8 cellular contexts compared by ENCODE assay signal in the genomic region with DNA sequence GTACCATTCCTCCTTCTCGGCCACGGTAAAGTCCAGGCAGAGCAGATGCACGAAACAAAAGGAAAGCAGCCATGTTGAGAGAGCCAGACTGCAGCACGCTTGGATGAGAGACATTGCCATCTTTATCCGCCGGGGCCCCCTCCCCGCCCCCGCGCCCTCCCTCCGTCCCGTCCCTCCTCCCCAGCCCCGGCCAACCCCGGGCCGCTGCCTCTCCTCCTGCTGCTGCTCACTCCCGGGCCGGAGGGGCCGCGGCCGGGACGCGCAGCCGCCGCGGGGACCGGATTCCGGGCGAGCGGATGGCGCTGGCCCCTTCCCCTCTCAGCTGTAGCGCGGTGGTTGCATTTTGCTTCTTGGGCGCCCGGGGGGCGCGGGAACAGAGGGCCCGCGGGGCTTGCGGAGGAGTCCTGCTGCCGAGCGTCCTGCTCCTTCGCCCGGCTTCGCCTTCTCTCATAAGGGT. TPM values are rescaled to one million over a fixed set of nuclear protein-coding genes. Genes with fewer than 3 reads are reported as not detected.
A peak's percentile ranks its signal among the peaks of the same experiment; 100 is the strongest.
DNase-seq lines count a peak whose midpoint lies in the region; ATAC-seq and TF ChIP-seq lines count a peak whose summit lies in the region.

No MANE protein-coding gene starts in this region.

- ATAC-seq in HG03097 (IDR thresholded peaks at IDR 0.05; ENCODE audit: low FRiP score, unreplicated experiment) (peak; percentile 15), Right ventricle myocardium superior (ENCODE audit: poor library complexity) (peak; percentile 77), GM18873 (IDR thresholded peaks at IDR 0.05; ENCODE audit: low FRiP score, unreplicated experiment) (no peak)
- ATAC-seq in activated T-cell treated with anti-CD3 and anti-CD28 coated beads, Interleukin-2, amount 50 U/mL, for 72 hours (replicated peaks in 1 of 2) = peak; percentile 47 to 51

- H3K4me3 Mint-ChIP-seq in activated T-cell treated with anti-CD3 and anti-CD28 coated beads, Interleukin-2, amount 50 U/mL, for 72 hours = peak overlapping the region; percentile 85 to 89
- H3K4me3 Mint-ChIP-seq in osteocyte (ENCODE audit: unreplicated experiment) = peak overlapping the region; percentile 99

- peaks cover 7% of the 10 kb centered on the region for H3K4me1 Mint-ChIP-seq in activated T-cell treated with anti-CD3 and anti-CD28 coated beads, Interleukin-2, amount 50 U/mL, for 72 hours (ENCODE audit: low read depth)
- peaks cover 35% of the 10 kb centered on the region for H3K4me1 Mint-ChIP-seq in osteocyte (ENCODE audit: unreplicated experiment)

- H3K36me3 Mint-ChIP-seq in activated T-cell treated with anti-CD3 and anti-CD28 coated beads, Interleukin-2, amount 50 U/mL, for 72 hours (ENCODE audit: insufficient read depth in 2 of 2) = peaks cover 1% of the 10 kb centered on the region in 2 donors
- H3K36me3 Mint-ChIP-seq in osteocyte (ENCODE audit: unreplicated experiment) = peaks cover 5% of the 10 kb centered on the region

- peak; percentile 0 for DNase-seq in stimulated activated CD4-positive, alpha-beta T cell treated with anti-CD3 and anti-CD28 coated beads, Interleukin-12 subunit alpha, Interleukin-12 subunit beta, amount 100 ng/mL, for 4 hours
- DNase-seq in stimulated activated CD4-positive, alpha-beta T cell treated with anti-CD3 and anti-CD28 coated beads, Interleukin-4, amount 100 ng/mL, for 24 hours = no peak
- peak; percentile 10 to 11 for DNase-seq in activated T-cell treated with anti-CD3 and anti-CD28 coated beads, Interleukin-2, amount 50 U/mL, for 72 hours
- peak; percentile 52 for DNase-seq in Right ventricle myocardium superior
- peak; percentile 88 for DNase-seq in osteocyte (ENCODE audit: extremely low spot score, unreplicated experiment)
- no peak for DNase-seq in NCI-H1930 (lab: John Stamatoyannopoulos, UW)

- intact Hi-C loops in Right ventricle myocardium superior (cut with DNase I) = loop anchor here (2.0 to 10.0 kb wide), 3 partner anchors 135 to 608 kb away; a partner anchor contains a TSS

- H3K9me3 Mint-ChIP-seq in activated T-cell treated with anti-CD3 and anti-CD28 coated beads, Interleukin-2, amount 50 U/mL, for 72 hours = no peaks in the 10 kb centered on the region
- no peaks in the 10 kb centered on the region for H3K9me3 Mint-ChIP-seq in osteocyte (ENCODE audit: unreplicated experiment)

- no peak overlapping the region for H3K27ac Mint-ChIP-seq in activated T-cell treated with anti-CD3 and anti-CD28 coated beads, Interleukin-2, amount 50 U/mL, for 72 hours
- no peak overlapping the region for H3K27ac Mint-ChIP-seq in osteocyte (ENCODE audit: unreplicated experiment)

- TF ChIP-seq CTCF in osteocyte (IDR thresholded peaks at IDR 0.05) = no peak

- H3K27me3 Mint-ChIP-seq in activated T-cell treated with anti-CD3 and anti-CD28 coated beads, Interleukin-2, amount 50 U/mL, for 72 hours (ENCODE audit: low read depth) = peaks cover 88% of the 10 kb centered on the region
- H3K27me3 Mint-ChIP-seq in osteocyte (ENCODE audit: unreplicated experiment) = peaks cover 17% of the 10 kb centered on the region

RNA-seq across cellular contexts. Expression of a gene that starts 0.6 kb away (rescaled TPM):
- under 1 TPM; 0.10 to 0.46 TPM for total RNA-seq in activated T-cell treated with anti-CD3 and anti-CD28 coated beads, Interleukin-2, amount 50 U/mL, for 72 hours
- total RNA-seq in Right ventricle myocardium superior = 53.3 TPM
- 56.2 and 56.5 TPM in 2 replicates for total RNA-seq in osteocyte

Comparison
In these comparisons a context has a peak if more than half of its experiments do, and no peak if none do; other contexts are left out.
1. DNase-seq: peak in stimulated activated CD4-positive, alpha-beta T cell treated with anti-CD3 and anti-CD28 coated beads, Interleukin-12 subunit alpha, Interleukin-12 subunit beta, amount 100 ng/mL, for 4 hours (single experiment), activated T-cell treated with anti-CD3 and anti-CD28 coated beads, Interleukin-2, amount 50 U/mL, for 72 hours (2 of 2), Right ventricle myocardium superior (single experiment) and osteocyte (single experiment); none in stimulated activated CD4-positive, alpha-beta T cell treated with anti-CD3 and anti-CD28 coated beads, Interleukin-4, amount 100 ng/mL, for 24 hours (single experiment) and NCI-H1930 (0 of 2).
2. RNA of a gene that starts 0.6 kb away (total RNA-seq): 56.2 to 56.5 TPM in osteocyte and 53.3 TPM in Right ventricle myocardium superior (single experiment); 0.10 to 0.46 TPM in activated T-cell treated with anti-CD3 and anti-CD28 coated beads, Interleukin-2, amount 50 U/mL, for 72 hours; every median in the first group is over 10 times any median in the second.